Comparison of ENCODE assay signal across 12 cellular contexts in the genomic region with DNA sequence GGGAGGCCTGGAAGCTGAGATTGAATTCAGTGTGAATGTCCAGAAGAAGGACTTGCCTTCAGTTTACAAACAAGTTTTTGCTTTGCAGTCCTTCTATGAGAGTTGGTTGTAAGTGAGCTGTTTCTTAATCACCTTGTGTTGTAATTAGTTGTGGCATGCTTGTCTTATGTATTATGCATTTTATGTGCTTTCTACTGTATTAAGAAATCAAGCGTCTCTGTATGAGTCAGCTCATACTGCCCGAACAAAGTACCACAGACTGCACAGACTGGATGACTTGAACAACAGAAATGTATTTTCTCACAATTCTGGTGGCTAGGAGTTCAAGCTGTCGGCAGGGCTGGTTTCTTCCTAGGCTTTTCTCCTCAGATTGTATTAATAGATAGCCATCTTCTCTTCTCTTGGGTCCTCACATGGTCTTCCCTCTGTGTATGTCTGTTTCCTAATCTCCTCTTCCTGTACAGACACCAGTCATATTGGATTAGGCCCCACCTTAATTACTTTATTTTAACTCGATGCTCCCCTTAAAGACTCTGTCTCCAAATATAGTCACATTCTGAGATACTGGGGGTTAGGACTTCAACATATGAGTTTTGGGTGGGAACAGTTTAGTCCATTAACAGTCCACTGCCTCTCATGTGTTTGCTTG.
DNase-seq lines count a peak whose midpoint lies in the region; ATAC-seq lines count a peak whose summit lies in the region.
"Had no signal": no experiment of that assay in that cellular context is flagged by ENCODE, and none has a peak within 500 bp of the region (broad histone marks: within the 10 kb centered on the region; RNA-seq: fewer than 3 reads in every experiment).

No MANE protein-coding gene starts in this region.

- H3K4me2 ChIP-seq in skeletal muscle satellite cell (ENCODE audit: low read length), result peak overlapping the region; percentile 34

- ATAC-seq in HG03432 (IDR thresholded peaks at IDR 0.05; ENCODE audit: unreplicated experiment), result no peak
- ATAC-seq in stimulated activated naive B cell treated with anti-CD40 and anti-IgM and Interleukin-4, amounts not matched to agents 10 μg/mL and 1 μg/mL and 100 μg/mL, for 72 hours (replicated peaks), result no peak

- peaks cover 14% of the 10 kb centered on the region for H3K4me1 ChIP-seq in skeletal muscle satellite cell (ENCODE audit: control insufficient read depth, insufficient read depth, low read length)
- H3K4me1 ChIP-seq: transverse colon had no signal

- peak; percentile 92 for DNase-seq in HCEC 1CT
- DNase-seq in SK-N-MC (ENCODE audit: low read depth, low spot score), result no peak
- peak; percentile 45 for DNase-seq in fibroblast of the conjunctiva (ENCODE audit: low read depth)
- no peak for DNase-seq in stimulated activated naive B cell treated with anti-CD40 and anti-IgM and Interleukin-4, amounts not matched to agents 10 μg/mL and 1 μg/mL and 100 μg/mL, for 72 hours
- DNase-seq in OCI-M1 (lab: John Stamatoyannopoulos, UW), result no peak
- no peak for DNase-seq in NCI-H2171 (lab: John Stamatoyannopoulos, UW)
- DNase-seq: DMS79, dorsolateral prefrontal cortex, NCI-H526 treated with DMSO at 0.1 percent for 48 hours, transverse colon had no signal

- H3K9me3 Mint-ChIP-seq in stimulated activated naive B cell treated with anti-CD40 and anti-IgM and Interleukin-4, amounts not matched to agents 10 μg/mL and 1 μg/mL and 100 μg/mL, for 72 hours, result peaks cover 3 to 8% of the 10 kb centered on the region in 2 donors

- no peaks in the 10 kb centered on the region for H3K27me3 ChIP-seq in skeletal muscle satellite cell (ENCODE audit: control insufficient read depth, insufficient read depth, low read length)
- H3K27me3 ChIP-seq: dorsolateral prefrontal cortex, transverse colon had no signal

- H3K36me3 ChIP-seq in SK-N-MC (ENCODE audit: insufficient read depth, low read length) (peaks cover 58% of the 10 kb centered on the region), skeletal muscle satellite cell (ENCODE audit: insufficient read depth, low read length) (no peaks in the 10 kb centered on the region)
- H3K36me3 ChIP-seq: transverse colon had no signal

- no peaks in the 10 kb centered on the region for H3K36me3 Mint-ChIP-seq in stimulated activated naive B cell treated with anti-CD40 and anti-IgM and Interleukin-4, amounts not matched to agents 10 μg/mL and 1 μg/mL and 100 μg/mL, for 72 hours

- no peak overlapping the region for H3K27ac Mint-ChIP-seq in stimulated activated naive B cell treated with anti-CD40 and anti-IgM and Interleukin-4, amounts not matched to agents 10 μg/mL and 1 μg/mL and 100 μg/mL, for 72 hours

- H3K9ac ChIP-seq in SK-N-MC (ENCODE audit: insufficient read length) (no peak overlapping the region), skeletal muscle satellite cell (ENCODE audit: low read depth, low read length) (peak overlapping the region; percentile 52)

- no peaks in the 10 kb centered on the region for H3K27me3 Mint-ChIP-seq in stimulated activated naive B cell treated with anti-CD40 and anti-IgM and Interleukin-4, amounts not matched to agents 10 μg/mL and 1 μg/mL and 100 μg/mL, for 72 hours

- H3K4me3 ChIP-seq in SK-N-MC (no peak overlapping the region), skeletal muscle satellite cell (ENCODE audit: low read length) (no peak overlapping the region)
- H3K4me3 ChIP-seq: dorsolateral prefrontal cortex, transverse colon had no signal

- H3K9me3 ChIP-seq in SK-N-MC (ENCODE audit: low read depth, low read length), result no peaks in the 10 kb centered on the region
- no peaks in the 10 kb centered on the region for H3K9me3 ChIP-seq in skeletal muscle satellite cell (replicated peaks; ENCODE audit: low read length)
- H3K9me3 ChIP-seq: transverse colon had no signal

- peak overlapping the region; percentile 30 for H3K27ac ChIP-seq in SK-N-MC
- H3K27ac ChIP-seq: transverse colon had no signal

- H3K4me3 Mint-ChIP-seq in stimulated activated naive B cell treated with anti-CD40 and anti-IgM and Interleukin-4, amounts not matched to agents 10 μg/mL and 1 μg/mL and 100 μg/mL, for 72 hours, result no peak overlapping the region

- no peaks in the 10 kb centered on the region for H3K4me1 Mint-ChIP-seq in stimulated activated naive B cell treated with anti-CD40 and anti-IgM and Interleukin-4, amounts not matched to agents 10 μg/mL and 1 μg/mL and 100 μg/mL, for 72 hours

Comparison
In these comparisons a context has a peak if more than half of its experiments do, and no peak if none do; other contexts are left out.
1. DNase-seq: peak in HCEC 1CT (single experiment) and fibroblast of the conjunctiva (single experiment); none in SK-N-MC (single experiment), stimulated activated naive B cell treated with anti-CD40 and anti-IgM and Interleukin-4, amounts not matched to agents 10 μg/mL and 1 μg/mL and 100 μg/mL, for 72 hours (single experiment), OCI-M1 (single experiment) and NCI-H2171 (single experiment).